ENCODE assay signal across 15 cellular contexts in genomic region chr22:41908409-41909289, GRCh38. TPM values are rescaled to one million over a fixed set of nuclear protein-coding genes. Genes with fewer than 3 reads are reported as not detected.
DNase-seq lines count a peak whose midpoint lies in the region; ATAC-seq, FAIRE-seq and TF ChIP-seq lines count a peak whose summit lies in the region.
"Had no signal": no experiment of that assay in that cellular context is flagged by ENCODE, and none has a peak within 500 bp of the region (broad histone marks: within the 10 kb centered on the region; RNA-seq: fewer than 3 reads in every experiment).

No MANE protein-coding gene starts in this region.

- DNase-seq in CD4-positive, alpha-beta T cell: no peak
- DNase-seq in GM12891 (ENCODE audit: insufficient read length, low spot score) (no peak), mesenchymal stem cell (no peak), midbrain (lab: John Stamatoyannopoulos, UW) (no peak), NCI-H187 (lab: John Stamatoyannopoulos, UW) (no peak), putamen (ENCODE audit: low spot score) (no peak)
- DNase-seq in activated CD4-positive, alpha-beta memory T cell treated with anti-CD3 and anti-CD28 coated beads, Interleukin-2, amount 10 ng/mL, durations not matched to agents 7 days and 5 days: peak; percentile 55
- DNase-seq: Kasumi-1, NCI-H526 had no signal

- peaks cover 41% of the 10 kb centered on the region for H3K27me3 Mint-ChIP-seq in CD4-positive, alpha-beta T cell
- H3K27me3 Mint-ChIP-seq in activated CD4-positive, alpha-beta memory T cell treated with anti-CD3 and anti-CD28 coated beads, Interleukin-2, amount 10 ng/mL, durations not matched to agents 7 days and 5 days: peaks cover 32% of the 10 kb centered on the region

- no peak for TF ChIP-seq CTCF in CD4-positive, alpha-beta T cell (IDR thresholded peaks at IDR 0.05)

- no peak overlapping the region for H3K4me3 ChIP-seq in mesenchymal stem cell (ENCODE audit: insufficient read depth in 1 of 2, low read depth in 1 of 2, low read length in 2 of 2)

- peaks cover 15% of the 10 kb centered on the region for H3K36me3 Mint-ChIP-seq in CD4-positive, alpha-beta T cell (ENCODE audit: low read depth)
- peaks cover 19% of the 10 kb centered on the region for H3K36me3 Mint-ChIP-seq in activated CD4-positive, alpha-beta memory T cell treated with anti-CD3 and anti-CD28 coated beads, Interleukin-2, amount 10 ng/mL, durations not matched to agents 7 days and 5 days (ENCODE audit: low read depth)

- H3K18ac ChIP-seq in mesenchymal stem cell (ENCODE audit: low read depth in 1 of 2, low read length in 2 of 2): no peak overlapping the region

- H3K4me3 Mint-ChIP-seq in CD4-positive, alpha-beta T cell: peak overlapping the region; percentile 88
- H3K4me3 Mint-ChIP-seq in activated CD4-positive, alpha-beta memory T cell treated with anti-CD3 and anti-CD28 coated beads, Interleukin-2, amount 10 ng/mL, durations not matched to agents 7 days and 5 days: peak overlapping the region; percentile 34

- H3K9me3 ChIP-seq in CD4-positive, alpha-beta T cell (ENCODE audit: control insufficient read depth, low read length): no peaks in the 10 kb centered on the region
- H3K9me3 ChIP-seq in mesenchymal stem cell (ENCODE audit: control insufficient read depth, low read length): no peaks in the 10 kb centered on the region
- H3K9me3 ChIP-seq: tibial nerve had no signal

- no peak overlapping the region for H3K23ac ChIP-seq in mesenchymal stem cell (ENCODE audit: low read length in 2 of 2)

- H2BK120ac ChIP-seq in mesenchymal stem cell (ENCODE audit: low read depth, low read length): no peak overlapping the region

- 89% methylated on average over 14 of the region's 14 CpGs for WGBS in mesenchymal stem cell

- POLR2A ChIA-PET in CD4-positive, alpha-beta T cell (lab: Charles Lee): interaction anchor here (1.0 to 2.9 kb wide), 10 partner anchors 11 to 440 kb away, joined by 3 to 13 read pairs (median 3); partner anchors contain the start of genes CCDC134, PHF5A, SREBF2 and TNFRSF13C
- POLR2A ChIA-PET in activated CD4-positive, alpha-beta memory T cell treated with anti-CD3 and anti-CD28 coated beads, Interleukin-2, amount 10 ng/mL, durations not matched to agents 7 days and 5 days (lab: Charles Lee): interaction anchor here (0.8 to 3.4 kb wide), 20 partner anchors 8 to 212 kb away, joined by 3 to 17 read pairs (median 4); partner anchors contain the start of genes CCDC134, CENPM and SREBF2

- no peaks in the 10 kb centered on the region for H3K9me3 Mint-ChIP-seq in CD4-positive, alpha-beta T cell
- H3K9me3 Mint-ChIP-seq in activated CD4-positive, alpha-beta memory T cell treated with anti-CD3 and anti-CD28 coated beads, Interleukin-2, amount 10 ng/mL, durations not matched to agents 7 days and 5 days: no peaks in the 10 kb centered on the region

- peak overlapping the region; percentile 9 for H2BK15ac ChIP-seq in mesenchymal stem cell (ENCODE audit: low read depth, poor library complexity, severe bottlenecking)

- H3K27ac Mint-ChIP-seq in CD4-positive, alpha-beta T cell: peak overlapping the region; percentile 51
- H3K27ac Mint-ChIP-seq in activated CD4-positive, alpha-beta memory T cell treated with anti-CD3 and anti-CD28 coated beads, Interleukin-2, amount 10 ng/mL, durations not matched to agents 7 days and 5 days: peak overlapping the region; percentile 68

- peaks cover 2% of the 10 kb centered on the region for H3K79me1 ChIP-seq in mesenchymal stem cell (replicated peaks; ENCODE audit: low read length, poor library complexity, severe bottlenecking)

- no peak overlapping the region for H4K91ac ChIP-seq in mesenchymal stem cell (ENCODE audit: low read length)

- H2BK12ac ChIP-seq in mesenchymal stem cell (ENCODE audit: low read length in 2 of 2): no peak overlapping the region

- TF ChIP-seq POLR2A in GM12891 (IDR thresholded peaks at IDR 0.05; ENCODE audit: low read depth, low read length): no peak

- peaks cover 37 to 45% of the 10 kb centered on the region in 2 experiments for H3K36me3 ChIP-seq in mesenchymal stem cell (ENCODE audit: control insufficient read depth in 1 of 2, insufficient read depth in 2 of 2, low read depth in 1 of 2, low read length in 2 of 2)

- no peak overlapping the region for H2BK5ac ChIP-seq in mesenchymal stem cell (ENCODE audit: low read depth, low read length, poor library complexity, severe bottlenecking)

- peak; percentile 77 for FAIRE-seq in GM12891 (lab: Jason Lieb, UNC)

- peaks cover 29% of the 10 kb centered on the region for H3K27me3 ChIP-seq in CD4-positive, alpha-beta T cell (ENCODE audit: control insufficient read depth, insufficient read depth, low read length)
- peaks cover 30 to 37% of the 10 kb centered on the region in 2 experiments for H3K27me3 ChIP-seq in mesenchymal stem cell (ENCODE audit: control insufficient read depth in 1 of 2, insufficient read depth in 1 of 2, low read length in 2 of 2)

- intact Hi-C loops in CD4-positive, alpha-beta T cell (cut with DNase I, micrococcal nuclease): no loop called here

- CTCF ChIA-PET in CD4-positive, alpha-beta T cell (lab: Charles Lee): interaction anchor here (1.4 to 3.1 kb wide), 3 partner anchors 17 to 36 kb away, joined by 6 to 15 read pairs (median 6); partner anchors contain the start of gene TNFRSF13C
- CTCF ChIA-PET in activated CD4-positive, alpha-beta memory T cell treated with anti-CD3 and anti-CD28 coated beads, Interleukin-2, amount 10 ng/mL, durations not matched to agents 7 days and 5 days (lab: Charles Lee): interaction anchor here (0.6 to 1.6 kb wide), 8 partner anchors 15 to 86 kb away, joined by 3 to 9 read pairs (median 5); partner anchors contain the start of genes CENPM and SREBF2

- H2AFZ ChIP-seq in mesenchymal stem cell (ENCODE audit: low read depth, low read length): no peak overlapping the region

- H3K27ac ChIP-seq in CD4-positive, alpha-beta T cell (ENCODE audit: low read depth, low read length): no peak overlapping the region
- no peak overlapping the region for H3K27ac ChIP-seq in mesenchymal stem cell (ENCODE audit: low read length, poor library complexity, severe bottlenecking)
- H3K27ac ChIP-seq: tibial nerve had no signal

- H3K4me1 Mint-ChIP-seq in CD4-positive, alpha-beta T cell (ENCODE audit: low read depth): peaks cover 23% of the 10 kb centered on the region
- peaks cover 37% of the 10 kb centered on the region for H3K4me1 Mint-ChIP-seq in activated CD4-positive, alpha-beta memory T cell treated with anti-CD3 and anti-CD28 coated beads, Interleukin-2, amount 10 ng/mL, durations not matched to agents 7 days and 5 days

- H3K4me1 ChIP-seq in mesenchymal stem cell (ENCODE audit: control insufficient read depth, insufficient read depth, low read depth, low read length): peaks cover 32% of the 10 kb centered on the region

- no peak overlapping the region for H2AK5ac ChIP-seq in mesenchymal stem cell (ENCODE audit: low read length, severe bottlenecking)

- H4K8ac ChIP-seq in mesenchymal stem cell (ENCODE audit: low read length): no peak overlapping the region

- no peak overlapping the region for H3K4ac ChIP-seq in mesenchymal stem cell (ENCODE audit: low read depth in 1 of 2, low read length in 2 of 2)

- peak; percentile 36 for ATAC-seq in CD4-positive, alpha-beta T cell (ENCODE audit: poor library complexity)

- H3K9ac ChIP-seq in mesenchymal stem cell (ENCODE audit: low read length): no peak overlapping the region

- H3K14ac ChIP-seq in mesenchymal stem cell (ENCODE audit: low read length in 2 of 2): no peak overlapping the region

- no peak overlapping the region for H3K4me2 ChIP-seq in mesenchymal stem cell (ENCODE audit: low read length, poor library complexity, severe bottlenecking)

TF ChIP-seq in GM12891, 5 proteins besides CTCF, POLR2A, EP300 and RAD21:
- TF ChIP-seq PAX5 (IDR thresholded peaks at IDR 0.05; ENCODE audit: insufficient read depth, low read length, severe bottlenecking) (no peak), POU2F2 (IDR thresholded peaks at IDR 0.05; ENCODE audit: low read depth, low read length) (no peak), TAF1 (IDR thresholded peaks at IDR 0.05; ENCODE audit: low read depth, low read length) (no peak), POLR2AphosphoS5 (IDR thresholded peaks at IDR 0.05; ENCODE audit: low read depth, low read length) (no peak; the same call in 1 of the 2 replicates), SPI1 (IDR thresholded peaks at IDR 0.05; ENCODE audit: low read depth, low read length) (no peak)
TF ChIP-seq in GM12891: peak in this region for 0.

RNA-seq across cellular contexts. Expression of gene SHISA8, which starts 6.2 kb away (rescaled TPM):
- under 1 TPM; 0.56 to 0.60 TPM for total RNA-seq in CD4-positive, alpha-beta T cell
- 3.2 TPM for polyA plus RNA-seq in GM12891 (2012; ENCODE audit: low read depth, missing spikeins)
- total RNA-seq in activated CD4-positive, alpha-beta memory T cell treated with anti-CD3 and anti-CD28 coated beads, Interleukin-2, amount 10 ng/mL, durations not matched to agents 7 days and 5 days: not detected
- not detected for polyA plus RNA-seq in mesenchymal stem cell (2013, experiment 1 of 2)
- polyA plus RNA-seq in mesenchymal stem cell (2013, experiment 2 of 2): not detected
- total RNA-seq: chondrocyte; Daoy; liver; pulmonary artery endothelial cell; T-helper 2 cell treated with Interferon-gamma antibody and Interleukin-4, amounts not matched to agents 100 ng/mL and 5 ng/mL, for 36 hours had no signal
- polyA plus RNA-seq: liver had no signal

RNA-seq across cellular contexts. Expression of gene TNFRSF13C, which starts 18.0 kb away (rescaled TPM):
- total RNA-seq in CD4-positive, alpha-beta T cell: 10 to 100 TPM; 12.2 to 12.9 TPM
- 29.1 TPM for polyA plus RNA-seq in GM12891 (2012; ENCODE audit: low read depth, missing spikeins)
- 1 to 10 TPM; 2.3 to 2.6 TPM for total RNA-seq in activated CD4-positive, alpha-beta memory T cell treated with anti-CD3 and anti-CD28 coated beads, Interleukin-2, amount 10 ng/mL, durations not matched to agents 7 days and 5 days
- polyA plus RNA-seq in mesenchymal stem cell (2013, experiment 1 of 2): 0.22 TPM
- 0.18 TPM for polyA plus RNA-seq in mesenchymal stem cell (2013, experiment 2 of 2)

RNA-seq across cellular contexts. Expression of gene CENPM, which starts 38.3 kb away (rescaled TPM):
- 1 to 10 TPM; 7.6 to 8.4 TPM for total RNA-seq in CD4-positive, alpha-beta T cell
- polyA plus RNA-seq in GM12891 (2012; ENCODE audit: low read depth, missing spikeins): 45.1 TPM
- 10 to 100 TPM; 71.8 to 81.2 TPM for total RNA-seq in activated CD4-positive, alpha-beta memory T cell treated with anti-CD3 and anti-CD28 coated beads, Interleukin-2, amount 10 ng/mL, durations not matched to agents 7 days and 5 days
- 5.6 TPM for polyA plus RNA-seq in mesenchymal stem cell (2013, experiment 1 of 2)
- 6.6 TPM for polyA plus RNA-seq in mesenchymal stem cell (2013, experiment 2 of 2)

Comparison
In these comparisons a context has a peak if more than half of its experiments do, and no peak if none do; other contexts are left out.
1. RNA of gene CENPM, which starts 38.3 kb away (total RNA-seq): 71.8 to 81.2 TPM in activated CD4-positive, alpha-beta memory T cell treated with anti-CD3 and anti-CD28 coated beads, Interleukin-2, amount 10 ng/mL, durations not matched to agents 7 days and 5 days; 7.6 to 8.4 TPM in CD4-positive, alpha-beta T cell; every median in the first group is over 4 times any median in the second.